Comparison of ENCODE assay signal across 11 cellular contexts in the genomic region with DNA sequence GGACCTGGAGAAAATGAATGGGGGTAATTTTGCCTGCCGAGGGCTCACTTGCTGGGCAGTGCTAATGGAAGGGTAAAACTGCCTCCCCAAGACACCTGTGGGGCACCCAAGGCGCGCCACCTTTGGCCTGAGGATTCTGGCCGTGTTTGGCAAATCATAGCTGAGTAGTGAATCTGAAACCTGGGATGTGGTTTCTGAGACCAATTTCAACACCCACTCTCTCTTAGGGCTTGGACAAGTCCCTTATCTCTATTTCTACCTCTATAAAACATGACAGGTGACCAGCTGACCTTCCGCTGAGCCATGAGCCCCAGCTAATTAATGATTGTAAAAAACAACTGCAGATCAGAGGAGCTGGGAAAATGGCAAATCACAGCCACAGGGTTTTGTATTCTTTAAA. TPM values are rescaled to one million over a fixed set of nuclear protein-coding genes. Genes with fewer than 3 reads are reported as not detected.
A peak's percentile ranks its signal among the peaks of the same experiment; 100 is the strongest.
DNase-seq lines count a peak whose midpoint lies in the region; ATAC-seq and TF ChIP-seq lines count a peak whose summit lies in the region.
"Had no signal": no experiment of that assay in that cellular context is flagged by ENCODE, and none has a peak within 500 bp of the region (broad histone marks: within the 10 kb centered on the region; RNA-seq: fewer than 3 reads in every experiment).

No MANE protein-coding gene starts in this region.

- ATAC-seq in naive B cell (ENCODE audit: low read depth in 2 of 2) = no peak

- peak overlapping the region; percentile 58 for H3K4me3 ChIP-seq in A673 (ENCODE audit: low read depth, low read length, poor library complexity, severe bottlenecking)
- peak overlapping the region; percentile 53 for H3K4me3 ChIP-seq in Jurkat, Clone E6-1 (ENCODE audit: low read length)
- no peak overlapping the region for H3K4me3 ChIP-seq in colonic mucosa

- H3K9ac ChIP-seq in colonic mucosa (ENCODE audit: low read depth in 2 of 2, low read length in 2 of 2) = no peak overlapping the region

- H3K27me3 Mint-ChIP-seq in naive B cell = peaks cover 4 to 51% (median 13%) of the 10 kb centered on the region in 3 donors

- no peaks in the 10 kb centered on the region for H3K9me3 Mint-ChIP-seq in naive B cell

- H3K36me3 Mint-ChIP-seq in naive B cell = no peaks in the 10 kb centered on the region

- no peak for TF ChIP-seq CTCF in A673 (conservative IDR thresholded peaks at IDR 0.05; ENCODE audit: low read depth, low read length)
- no peak for TF ChIP-seq CTCF in colonic mucosa (IDR thresholded peaks at IDR 0.05)

- intact Hi-C loops in A673 (cut with micrococcal nuclease; ENCODE audit: unreplicated experiment) (loop anchor here (2.0 kb wide), 1 partner anchor 27 kb away; the partner anchor contains the start of gene DDB2), colonic mucosa (cut with DNase I) (no loop called here)

- H3K27ac ChIP-seq in A673 (ENCODE audit: low read depth, low read length, poor library complexity, severe bottlenecking) (no peak overlapping the region), colonic mucosa (peak overlapping the region; percentile 50)

- no peaks in the 10 kb centered on the region for H3K27me3 ChIP-seq in A673 (replicated peaks; ENCODE audit: insufficient read depth, low read depth, low read length, poor library complexity)
- peaks cover 17% of the 10 kb centered on the region for H3K27me3 ChIP-seq in colonic mucosa

- H3K9me3 ChIP-seq in A673 (ENCODE audit: low read depth, low read length, poor library complexity, severe bottlenecking) (no peaks in the 10 kb centered on the region), colonic mucosa (no peaks in the 10 kb centered on the region)

- peaks cover 24% of the 10 kb centered on the region for H3K4me1 ChIP-seq in A673 (ENCODE audit: insufficient read depth, low read length, poor library complexity, severe bottlenecking)
- H3K4me1 ChIP-seq in colonic mucosa = peaks cover 12% of the 10 kb centered on the region

- DNase-seq in A673 (ENCODE audit: low spot score) = no peak
- no peak for DNase-seq in Jurkat, Clone E6-1 (ENCODE audit: low read depth, low spot score)
- DNase-seq in colonic mucosa = no peak
- no peak for DNase-seq in naive B cell
- DNase-seq in ecto neural progenitor cell (ENCODE audit: low spot score) = no peak
- no peak for DNase-seq in NCI-H1105 treated with DMSO at 0.1 percent for 48 hours (lab: John Stamatoyannopoulos, UW)
- no peak for DNase-seq in cerebellar nuclear complex (lab: John Stamatoyannopoulos, UW)
- DNase-seq in NK-92 (lab: John Stamatoyannopoulos, UW; ENCODE audit: unreplicated experiment) = no peak
- DNase-seq: activated CD4-positive, alpha-beta T cell treated with anti-CD3 and anti-CD28 coated beads, Interleukin-2, amount 50 U/mL, for 4 hours; foreskin melanocyte; NCI-H187 had no signal

- POLR2A ChIA-PET in A673 (lab: Charles Lee; ENCODE audit: low non-redundant PET) = no interaction called here

- no TSS peak for BruUV-seq in A673 (replicated peaks; lab: Mats Ljungman, UMichigan)

- H3K27ac Mint-ChIP-seq in naive B cell = no peak overlapping the region

- CTCF ChIA-PET in A673 (lab: Charles Lee) = interaction anchor here (1.1 to 2.0 kb wide), 4 partner anchors 8 to 167 kb away, joined by 3 to 4 read pairs (median 4); partner anchors contain the start of gene DDB2

- H3K4me1 Mint-ChIP-seq in naive B cell = peaks cover 6 to 12% (median 12%) of the 10 kb centered on the region in 3 donors

- no peaks in the 10 kb centered on the region for H3K36me3 ChIP-seq in A673 (ENCODE audit: insufficient read depth, low read length, poor library complexity, severe bottlenecking)
- H3K36me3 ChIP-seq in colonic mucosa = no peaks in the 10 kb centered on the region

- H3K4me3 Mint-ChIP-seq in naive B cell = peak overlapping the region in 5 of 8 donors; percentile 68 to 89 (median 81)

RNA-seq across cellular contexts. Expression of gene PACSIN3, which starts 1.5 kb away (rescaled TPM):
- 32.0 and 50.9 TPM in 2 replicates for total RNA-seq in A673 (2021)
- 35.1 TPM for polyA plus RNA-seq in Jurkat, Clone E6-1 (2012; ENCODE audit: insufficient read depth, insufficient read length)
- total RNA-seq in colonic mucosa = 10 to 100 TPM in 1 of 2 donors, 1 to 10 TPM in 1; 3.2 to 11.2 TPM
- polyA plus RNA-seq in naive B cell (ENCODE audit: low read depth in 6 of 6) = under 1 TPM in 2 of 6 donors, not detected in 4; 0.41 to 0.49 TPM

RNA-seq across cellular contexts. Expression of gene ARFGAP2, which starts 11.0 kb away (rescaled TPM):
- 179 and 206 TPM in 2 replicates for total RNA-seq in A673 (2021)
- polyA plus RNA-seq in Jurkat, Clone E6-1 (2012; ENCODE audit: insufficient read depth, insufficient read length) = 66.6 TPM
- 100 to 1,000 TPM in 1 of 2 donors, 10 to 100 TPM in 1; 64.6 to 109 TPM for total RNA-seq in colonic mucosa
- 100 to 1,000 TPM in 3 of 6 donors, 10 to 100 TPM in 3; 87.2 to 127 (median 100) TPM for polyA plus RNA-seq in naive B cell (ENCODE audit: low read depth in 6 of 6)

RNA-seq across cellular contexts. Expression of gene DDB2, which starts 27.1 kb away (rescaled TPM):
- total RNA-seq in A673 (2021) (71.4 and 96.9 TPM in 2 replicates), colonic mucosa (10 to 100 TPM; 28.0 to 46.5 TPM)
- polyA plus RNA-seq in Jurkat, Clone E6-1 (2012; ENCODE audit: insufficient read depth, insufficient read length) = 44.1 TPM
- polyA plus RNA-seq in naive B cell (ENCODE audit: low read depth in 6 of 6) = 10 to 100 TPM in 5 of 6 donors, 1 to 10 TPM in 1; 6.5 to 25.3 (median 22.9) TPM
